25 cellular contexts compared by ENCODE assay signal in genomic region chr1:2640626-2641025, GRCh38. TPM values are rescaled to one million over a fixed set of nuclear protein-coding genes. Genes with fewer than 3 reads are reported as not detected.
DNase-seq lines count a peak whose midpoint lies in the region; ATAC-seq and TF ChIP-seq lines count a peak whose summit lies in the region.
"Had no signal": no experiment of that assay in that cellular context is flagged by ENCODE, and none has a peak within 500 bp of the region (broad histone marks: within the 10 kb centered on the region; RNA-seq: fewer than 3 reads in every experiment).

No MANE protein-coding gene starts in this region.

- peak overlapping the region; percentile 37 for H3K4me3 Mint-ChIP-seq in memory B cell

- TF ChIP-seq CTCF in GM13977 (IDR thresholded peaks at IDR 0.05; ENCODE audit: extremely low read depth, insufficient read depth, missing control alignments) (no peak), upper lobe of right lung (IDR thresholded peaks at IDR 0.05) (no peak), breast epithelium (IDR thresholded peaks at IDR 0.05) (no peak)

- no peak overlapping the region for H3K27ac ChIP-seq in upper lobe of right lung
- H3K27ac ChIP-seq in breast epithelium = no peak overlapping the region
- H3K27ac ChIP-seq: GM23248, HL-60, SK-N-MC had no signal

- no peak for TF ChIP-seq POLR2A in breast epithelium (IDR thresholded peaks at IDR 0.05)

- H3K27ac Mint-ChIP-seq in memory B cell = no peak overlapping the region

- no peaks in the 10 kb centered on the region for H3K9me3 ChIP-seq in upper lobe of right lung
- peaks cover 7 to 12% of the 10 kb centered on the region in 2 donors for H3K9me3 ChIP-seq in breast epithelium
- H3K9me3 ChIP-seq: MG63 had no signal

- H3K36me3 ChIP-seq in upper lobe of right lung = no peaks in the 10 kb centered on the region
- H3K36me3 ChIP-seq in breast epithelium = no peaks in the 10 kb centered on the region
- H3K36me3 ChIP-seq: HAP-1, MG63 had no signal

- peaks cover 1% of the 10 kb centered on the region for H3K36me3 Mint-ChIP-seq in memory B cell

- H3K9me3 Mint-ChIP-seq in memory B cell = peaks cover 4% of the 10 kb centered on the region

- H3K27me3 Mint-ChIP-seq in memory B cell = no peaks in the 10 kb centered on the region

- ATAC-seq in left cardiac atrium = no peak
- no peak for ATAC-seq in left ventricle myocardium superior
- ATAC-seq in memory B cell (ENCODE audit: low read depth) = no peak
- ATAC-seq in upper lobe of right lung = no peak
- ATAC-seq: K562 had no signal

- in situ Hi-C loops in GM13977 (cut with MboI; ENCODE audit: low pct_unique_long_range_greater_than_20kb, low sequenced_read_pairs, unreplicated experiment) = no loop called here

- H3K27me3 ChIP-seq in upper lobe of right lung (no peaks in the 10 kb centered on the region), breast epithelium (no peaks in the 10 kb centered on the region)

- H3K4me1 ChIP-seq in upper lobe of right lung = peaks cover 11% of the 10 kb centered on the region
- peaks cover 11 to 19% of the 10 kb centered on the region in 2 donors for H3K4me1 ChIP-seq in breast epithelium
- H3K4me1 ChIP-seq: HAP-1 had no signal

- peaks cover 15% of the 10 kb centered on the region for H3K4me1 Mint-ChIP-seq in memory B cell

- H3K4me3 ChIP-seq in upper lobe of right lung (no peak overlapping the region), breast epithelium (no peak overlapping the region)
- H3K4me3 ChIP-seq: GM23248, HAP-1, K562, MG63, SK-N-MC had no signal

- peak; percentile 12 for DNase-seq in left cardiac atrium
- DNase-seq in left ventricle myocardium superior = no peak
- DNase-seq in GM13977 (ENCODE audit: low spot score) = peak; percentile 21
- DNase-seq in memory B cell (ENCODE audit: low spot score in 2 of 2) = no peak
- DNase-seq in upper lobe of right lung = peak; percentile 41
- DNase-seq in breast epithelium (ENCODE audit: low spot score in 2 of 2) = no peak
- no peak for DNase-seq in H4 (ENCODE audit: low spot score)
- no peak for DNase-seq in DMS153 treated with DMSO at 0.1 percent for 48 hours (lab: John Stamatoyannopoulos, UW; ENCODE audit: unreplicated experiment)
- DNase-seq: DMS79, GM23248, MG63, NCI-H1417, NCI-H1694 treated with DMSO at 0.1 percent for 48 hours, NCI-H2081 treated with DMSO at 0.1 percent for 48 hours, NCI-H2171 treated with DMSO at 0.1 percent for 48 hours, NCI-H446, NCI-H526, OCI-M1, SHP77 treated with DMSO at 0.1 percent for 48 hours had no signal

- intact Hi-C loops in left cardiac atrium (cut with DNase I) = loop anchor here in 1 of 2 donors (10.0 kb wide), 1 partner anchor 226 kb away; the partner anchor contains the start of gene PEX10
- intact Hi-C loops in left ventricle myocardium superior (cut with micrococcal nuclease) = no loop called here
- intact Hi-C loops in upper lobe of right lung (cut with DNase I) = loop anchor here (10.0 kb wide), 1 partner anchor 226 kb away; the partner anchor contains the start of gene PEX10
- intact Hi-C loops in breast epithelium (cut with DNase I; ENCODE audit: low total_unique reads) = no loop called here

RNA-seq across cellular contexts. Expression of gene MMEL1, which starts 7.8 kb away (rescaled TPM):
- under 1 TPM; 0.47 to 0.68 TPM for total RNA-seq in left cardiac atrium
- total RNA-seq in left ventricle myocardium superior = not detected
- total RNA-seq in upper lobe of right lung = 3.2 TPM
- 10 to 100 TPM in 1 of 3 donors, 1 to 10 TPM in 1, not detected in 1; 9.2 to 12.7 TPM for total RNA-seq in breast epithelium
- not detected in 2 replicates for total RNA-seq in H4 (2014; rRNA removed; shearing (Covaris generic))
- total RNA-seq: GM23248, HepG2, K562, LHCN-M2 had no signal

RNA-seq across cellular contexts. Expression of gene PRXL2B, which starts 54.0 kb away (rescaled TPM):
- 10 to 100 TPM; 10.8 to 14.1 TPM for total RNA-seq in left cardiac atrium
- 11.2 TPM for total RNA-seq in left ventricle myocardium superior
- 25.9 TPM for total RNA-seq in upper lobe of right lung
- total RNA-seq in breast epithelium = 10 to 100 TPM in 2 of 3 donors, 1 to 10 TPM in 1; 4.8 to 15.8 (median 14.4) TPM
- 18.8 and 29.0 TPM in 2 replicates for total RNA-seq in H4 (2014; rRNA removed; shearing (Covaris generic))

Comparison
In these comparisons a context has a peak if more than half of its experiments do, and no peak if none do; other contexts are left out.
1. DNase-seq: peak in left cardiac atrium (single experiment), GM13977 (single experiment) and upper lobe of right lung (single experiment); none in left ventricle myocardium superior (single experiment), memory B cell (0 of 2), breast epithelium (0 of 2), H4 (single experiment) and DMS153 treated with DMSO at 0.1 percent for 48 hours (single experiment).